In genomic region chr16:19689342-19689741, GRCh38 we compare ENCODE assay signal across 14 cellular contexts. TPM values are rescaled to one million over a fixed set of nuclear protein-coding genes. Genes with fewer than 3 reads are reported as not detected.
DNase-seq lines count a peak whose midpoint lies in the region; ATAC-seq and TF ChIP-seq lines count a peak whose summit lies in the region.
"Had no signal": no experiment of that assay in that cellular context is flagged by ENCODE, and none has a peak within 500 bp of the region (broad histone marks: within the 10 kb centered on the region; RNA-seq: fewer than 3 reads in every experiment).

No MANE protein-coding gene starts in this region.

- no peak for TF ChIP-seq CTCF in upper lobe of right lung (IDR thresholded peaks at IDR 0.05)
- no peak for TF ChIP-seq CTCF in BE2C (IDR thresholded peaks at IDR 0.05; ENCODE audit: low read depth, low read length)

- no peak overlapping the region for H3K4me3 Mint-ChIP-seq in activated naive CD4-positive, alpha-beta T cell treated with anti-CD3 and anti-CD28 coated beads, Interleukin-2, amount 10 ng/mL, durations not matched to agents 7 days and 5 days
- no peak overlapping the region for H3K4me3 Mint-ChIP-seq in activated T-helper 17 cell treated with anti-CD3 and anti-CD28 coated beads, Interleukin-2, amount 50 U/mL, for 72 hours
- H3K4me3 Mint-ChIP-seq in naive thymus-derived CD4-positive, alpha-beta T cell, result peak overlapping the region in 6 of 10 donors; percentile 12 to 75 (median 43)
- H3K4me3 Mint-ChIP-seq: CD4-positive, CD25-positive, alpha-beta regulatory T cell had no signal

- DNase-seq in activated naive CD4-positive, alpha-beta T cell treated with anti-CD3 and anti-CD28 coated beads, Interleukin-2, amount 10 ng/mL, durations not matched to agents 7 days and 5 days, result no peak
- no peak for DNase-seq in activated naive CD4-positive, alpha-beta T cell treated with Interleukin-2 at 50 U/mL for 16 hours
- DNase-seq in naive thymus-derived CD4-positive, alpha-beta T cell, result no peak
- DNase-seq in upper lobe of right lung, result peak; percentile 6
- no peak for DNase-seq in glomerular visceral epithelial cell (ENCODE audit: extremely low spot score)
- no peak for DNase-seq in BE2C
- DNase-seq: CD4-positive, CD25-positive, alpha-beta regulatory T cell; H7; NCI-H1048; NCI-H1436 treated with DMSO at 0.1 percent for 48 hours; NCI-H2081; NCI-H524 had no signal

- peaks cover 38% of the 10 kb centered on the region for H3K4me1 Mint-ChIP-seq in activated naive CD4-positive, alpha-beta T cell treated with anti-CD3 and anti-CD28 coated beads, Interleukin-2, amount 10 ng/mL, durations not matched to agents 7 days and 5 days
- peaks cover 11% of the 10 kb centered on the region for H3K4me1 Mint-ChIP-seq in activated T-helper 17 cell treated with anti-CD3 and anti-CD28 coated beads, Interleukin-2, amount 50 U/mL, for 72 hours
- peaks cover 21 to 64% (median 50%) of the 10 kb centered on the region in 7 donors for H3K4me1 Mint-ChIP-seq in naive thymus-derived CD4-positive, alpha-beta T cell

- peaks cover 0 to 28% (median 5%) of the 10 kb centered on the region in 3 experiments for H3K36me3 ChIP-seq in naive thymus-derived CD4-positive, alpha-beta T cell (ENCODE audit: control insufficient read depth in 2 of 3, insufficient read depth in 3 of 3, low read length in 3 of 3)
- H3K36me3 ChIP-seq in upper lobe of right lung, result peaks cover 42% of the 10 kb centered on the region
- peaks cover 21% of the 10 kb centered on the region for H3K36me3 ChIP-seq in BE2C

- H3K36me3 Mint-ChIP-seq in activated naive CD4-positive, alpha-beta T cell treated with anti-CD3 and anti-CD28 coated beads, Interleukin-2, amount 10 ng/mL, durations not matched to agents 7 days and 5 days, result peaks cover 45% of the 10 kb centered on the region
- H3K36me3 Mint-ChIP-seq in activated T-helper 17 cell treated with anti-CD3 and anti-CD28 coated beads, Interleukin-2, amount 50 U/mL, for 72 hours (ENCODE audit: low read depth), result peaks cover 59% of the 10 kb centered on the region
- H3K36me3 Mint-ChIP-seq in naive thymus-derived CD4-positive, alpha-beta T cell, result peaks cover 10 to 57% (median 35%) of the 10 kb centered on the region in 5 donors

- H3K27ac ChIP-seq in naive thymus-derived CD4-positive, alpha-beta T cell (ENCODE audit: low read depth, low read length), result peak overlapping the region; percentile 43
- H3K27ac ChIP-seq in upper lobe of right lung, result no peak overlapping the region

- H3K9me3 ChIP-seq in naive thymus-derived CD4-positive, alpha-beta T cell (ENCODE audit: control insufficient read depth in 2 of 3, low read length in 3 of 3), result peaks cover 0 to 7% (median 0%) of the 10 kb centered on the region in 3 experiments
- H3K9me3 ChIP-seq in upper lobe of right lung (no peaks in the 10 kb centered on the region), BE2C (no peaks in the 10 kb centered on the region)

- ATAC-seq in activated T-helper 17 cell treated with anti-CD3 and anti-CD28 coated beads, Interleukin-2, amount 50 U/mL, for 72 hours (replicated peaks), result peak; percentile 40
- ATAC-seq in naive thymus-derived CD4-positive, alpha-beta T cell, result no peak
- ATAC-seq in upper lobe of right lung, result no peak
- ATAC-seq in HG03565 (IDR thresholded peaks at IDR 0.05; ENCODE audit: unreplicated experiment), result no peak

- peak overlapping the region; percentile 62 for H3K27ac Mint-ChIP-seq in activated naive CD4-positive, alpha-beta T cell treated with anti-CD3 and anti-CD28 coated beads, Interleukin-2, amount 10 ng/mL, durations not matched to agents 7 days and 5 days
- no peak overlapping the region for H3K27ac Mint-ChIP-seq in activated T-helper 17 cell treated with anti-CD3 and anti-CD28 coated beads, Interleukin-2, amount 50 U/mL, for 72 hours
- peak overlapping the region; percentile 49 to 87 (median 80) for H3K27ac Mint-ChIP-seq in naive thymus-derived CD4-positive, alpha-beta T cell

- H3K4me3 ChIP-seq in naive thymus-derived CD4-positive, alpha-beta T cell (ENCODE audit: low read length), result no peak overlapping the region
- H3K4me3 ChIP-seq in upper lobe of right lung (no peak overlapping the region), BE2C (ENCODE audit: low read depth, low read length) (no peak overlapping the region)

- CTCF ChIA-PET in activated naive CD4-positive, alpha-beta T cell treated with anti-CD3 and anti-CD28 coated beads, Interleukin-2, amount 10 ng/mL, durations not matched to agents 7 days and 5 days (lab: Charles Lee), result no interaction called here
- CTCF ChIA-PET in naive thymus-derived CD4-positive, alpha-beta T cell (lab: Charles Lee), result no interaction called here

- no peaks in the 10 kb centered on the region for H3K27me3 ChIP-seq in naive thymus-derived CD4-positive, alpha-beta T cell (ENCODE audit: control insufficient read depth in 2 of 2, insufficient read depth in 2 of 2, low read length in 2 of 2)
- no peaks in the 10 kb centered on the region for H3K27me3 ChIP-seq in upper lobe of right lung
- no peaks in the 10 kb centered on the region for H3K27me3 ChIP-seq in BE2C

- H3K9me3 Mint-ChIP-seq in activated naive CD4-positive, alpha-beta T cell treated with anti-CD3 and anti-CD28 coated beads, Interleukin-2, amount 10 ng/mL, durations not matched to agents 7 days and 5 days, result peaks cover 6% of the 10 kb centered on the region
- no peaks in the 10 kb centered on the region for H3K9me3 Mint-ChIP-seq in activated T-helper 17 cell treated with anti-CD3 and anti-CD28 coated beads, Interleukin-2, amount 50 U/mL, for 72 hours
- peaks cover 0 to 14% (median 3%) of the 10 kb centered on the region in 11 donors for H3K9me3 Mint-ChIP-seq in naive thymus-derived CD4-positive, alpha-beta T cell

- POLR2A ChIA-PET in naive thymus-derived CD4-positive, alpha-beta T cell (lab: Charles Lee), result interaction anchor here (1.4 kb wide), 1 partner anchor 12 kb away, joined by 4 read pairs; no protein-coding TSS in a partner anchor

- H3K27me3 Mint-ChIP-seq in activated naive CD4-positive, alpha-beta T cell treated with anti-CD3 and anti-CD28 coated beads, Interleukin-2, amount 10 ng/mL, durations not matched to agents 7 days and 5 days, result no peaks in the 10 kb centered on the region
- H3K27me3 Mint-ChIP-seq in activated T-helper 17 cell treated with anti-CD3 and anti-CD28 coated beads, Interleukin-2, amount 50 U/mL, for 72 hours, result no peaks in the 10 kb centered on the region
- no peaks in the 10 kb centered on the region for H3K27me3 Mint-ChIP-seq in naive thymus-derived CD4-positive, alpha-beta T cell
- H3K27me3 Mint-ChIP-seq: CD4-positive, CD25-positive, alpha-beta regulatory T cell had no signal

- peaks cover 7 to 24% of the 10 kb centered on the region in 2 donors for H3K4me1 ChIP-seq in naive thymus-derived CD4-positive, alpha-beta T cell (ENCODE audit: control insufficient read depth in 2 of 2, insufficient read depth in 2 of 2, low read length in 2 of 2)
- H3K4me1 ChIP-seq in upper lobe of right lung (peaks cover 5% of the 10 kb centered on the region), BE2C (no peaks in the 10 kb centered on the region)

- intact Hi-C loops in naive thymus-derived CD4-positive, alpha-beta T cell (cut with micrococcal nuclease), result no loop called here
- intact Hi-C loops in upper lobe of right lung (cut with DNase I), result no loop called here

RNA-seq across cellular contexts. Expression of gene KNOP1, which starts 28.7 kb away (rescaled TPM):
- total RNA-seq in activated T-helper 17 cell treated with anti-CD3 and anti-CD28 coated beads, Interleukin-2, amount 50 U/mL, for 72 hours, result 10 to 100 TPM; 15.6 to 26.6 TPM
- 10 to 100 TPM in 3 of 5 experiments, 1 to 10 TPM in 2; 6.4 to 20.6 (median 18.5) TPM for total RNA-seq in naive thymus-derived CD4-positive, alpha-beta T cell
- 10 to 100 TPM in 1 of 2 donors, 1 to 10 TPM in 1; 9.8 to 13.4 TPM for polyA plus RNA-seq in naive thymus-derived CD4-positive, alpha-beta T cell
- 12.2 TPM for total RNA-seq in upper lobe of right lung
- 38.9 TPM for polyA plus RNA-seq in BE2C (2012; ENCODE audit: insufficient read depth, insufficient read length, low read depth)

RNA-seq across cellular contexts. Expression of gene IQCK, which starts 28.7 kb away (rescaled TPM):
- 1 to 10 TPM; 1.7 to 2.9 TPM for total RNA-seq in activated T-helper 17 cell treated with anti-CD3 and anti-CD28 coated beads, Interleukin-2, amount 50 U/mL, for 72 hours
- 1 to 10 TPM in 4 of 5 experiments, under 1 TPM in 1; 0.48 to 4.1 (median 2.6) TPM for total RNA-seq in naive thymus-derived CD4-positive, alpha-beta T cell
- polyA plus RNA-seq in naive thymus-derived CD4-positive, alpha-beta T cell, result 1 to 10 TPM; 3.5 to 5.0 TPM
- total RNA-seq in upper lobe of right lung, result 7.6 TPM
- 3.2 TPM for polyA plus RNA-seq in BE2C (2012; ENCODE audit: insufficient read depth, insufficient read length, low read depth)

Comparison
In these comparisons a context has a peak if more than half of its experiments do, and no peak if none do; other contexts are left out.
1. H3K4me3 Mint-ChIP-seq: peak in naive thymus-derived CD4-positive, alpha-beta T cell (6 of 10); none in activated naive CD4-positive, alpha-beta T cell treated with anti-CD3 and anti-CD28 coated beads, Interleukin-2, amount 10 ng/mL, durations not matched to agents 7 days and 5 days (single experiment) and activated T-helper 17 cell treated with anti-CD3 and anti-CD28 coated beads, Interleukin-2, amount 50 U/mL, for 72 hours (single experiment).